9 cellular contexts compared by ENCODE assay signal in genomic region chrX:153984351-153985178, GRCh38. TPM values are rescaled to one million over a fixed set of nuclear protein-coding genes. Genes with fewer than 3 reads are reported as not detected.
DNase-seq lines count a peak whose midpoint lies in the region; ATAC-seq, FAIRE-seq and TF ChIP-seq lines count a peak whose summit lies in the region.
"Had no signal": no experiment of that assay in that cellular context is flagged by ENCODE, and none has a peak within 500 bp of the region (broad histone marks: within the 10 kb centered on the region; RNA-seq: fewer than 3 reads in every experiment).

No MANE protein-coding gene starts in this region.

- TF ChIP-seq POLR2A in HepG2 (IDR thresholded peaks at IDR 0.05; ENCODE audit: insufficient read depth in 1 of 2, low read depth in 2 of 2, low read length in 2 of 2) (no peak), right lobe of liver (IDR thresholded peaks at IDR 0.05) (no peak), uterus (IDR thresholded peaks at IDR 0.05) (no peak), esophagus muscularis mucosa (IDR thresholded peaks at IDR 0.05; ENCODE audit: low read depth) (no peak)

- no peaks in the 10 kb centered on the region for H3K79me2 ChIP-seq in HepG2 (ENCODE audit: insufficient read depth, low read length)

- 53% methylated on average over 20 of the region's 20 CpGs for WGBS in liver
- WGBS in HepG2 (ENCODE audit: low lambda C conversion rate) = 96% methylated on average over 5 of the region's 20 CpGs
- WGBS in right lobe of liver (ENCODE audit: insufficient coverage, low coverage, low lambda C conversion rate, missing lambda C conversion rate) = 53% methylated on average over 9 of the region's 20 CpGs
- WGBS in esophagus muscularis mucosa = 82% methylated on average over 19 of the region's 20 CpGs

- no peaks in the 10 kb centered on the region for H3K36me3 ChIP-seq in liver (ENCODE audit: control insufficient read depth in 4 of 4, insufficient read depth in 3 of 4, low read depth in 1 of 4, low read length in 3 of 4)
- H3K36me3 ChIP-seq in HepG2 (replicated peaks in 1 of 2; ENCODE audit: control insufficient read depth in 1 of 2, insufficient read depth in 2 of 2, low read length in 2 of 2) = no peaks in the 10 kb centered on the region
- H3K36me3 ChIP-seq in right lobe of liver = no peaks in the 10 kb centered on the region
- no peaks in the 10 kb centered on the region for H3K36me3 ChIP-seq in uterus
- H3K36me3 ChIP-seq in esophagus muscularis mucosa = peaks cover 0 to 3% (median 2%) of the 10 kb centered on the region in 4 donors

- H3K27me3 ChIP-seq in liver (ENCODE audit: control insufficient read depth in 4 of 4, insufficient read depth in 4 of 4, low read length in 3 of 4) (peaks cover 0 to 3% (median 0%) of the 10 kb centered on the region in 4 donors), HepG2 (ENCODE audit: control insufficient read depth in 1 of 2, insufficient read depth in 2 of 2, low read length in 2 of 2) (no peaks in the 10 kb centered on the region), right lobe of liver (no peaks in the 10 kb centered on the region), uterus (no peaks in the 10 kb centered on the region), esophagus muscularis mucosa (no peaks in the 10 kb centered on the region)

- H3K27ac ChIP-seq in liver (ENCODE audit: low read depth in 1 of 2, low read length in 2 of 2) = peak overlapping the region; percentile 72 to 90
- H3K27ac ChIP-seq in HepG2 (ENCODE audit: extremely low read length, insufficient read depth, low read length) = no peak overlapping the region
- peak overlapping the region; percentile 59 to 87 (median 64) for H3K27ac ChIP-seq in right lobe of liver
- peak overlapping the region; percentile 64 to 80 for H3K27ac ChIP-seq in uterus
- H3K27ac ChIP-seq in esophagus muscularis mucosa (replicated peaks in 1 of 4) = peak overlapping the region in 2 of 4 donors; percentile 75

- H3K36me3 Mint-ChIP-seq in activated CD8-positive, alpha-beta T cell treated with anti-CD3 and anti-CD28 coated beads, Interleukin-2, amount 10 ng/mL, durations not matched to agents 7 days and 5 days (ENCODE audit: low read depth) = peaks cover 6% of the 10 kb centered on the region

- H3K9me3 Mint-ChIP-seq in activated CD8-positive, alpha-beta T cell treated with anti-CD3 and anti-CD28 coated beads, Interleukin-2, amount 10 ng/mL, durations not matched to agents 7 days and 5 days (ENCODE audit: insufficient read depth) = no peaks in the 10 kb centered on the region

- no peak for TF ChIP-seq EP300 in HepG2 (IDR thresholded peaks at IDR 0.05; ENCODE audit: low read depth in 2 of 2, low read length in 2 of 2)
- no peak for TF ChIP-seq EP300 in HepG2 (CRISPR knock-in tag; IDR thresholded peaks at IDR 0.05; ENCODE audit: borderline replicate concordance)
- no peak for TF ChIP-seq EP300 in esophagus muscularis mucosa (IDR thresholded peaks at IDR 0.05)

- TF ChIP-seq RAD21 in liver (IDR thresholded peaks at IDR 0.05) = no peak
- no peak for TF ChIP-seq RAD21 in HepG2 (CRISPR knock-in tag; IDR thresholded peaks at IDR 0.05)

- TF ChIP-seq CTCF in liver (IDR thresholded peaks at IDR 0.05; ENCODE audit: low read depth, low read length, missing input control) = no peak
- no peak for TF ChIP-seq CTCF in HepG2 (CRISPR knock-in tag; IDR thresholded peaks at IDR 0.05)
- no peak for TF ChIP-seq CTCF in right lobe of liver (IDR thresholded peaks at IDR 0.05)
- no peak for TF ChIP-seq CTCF in uterus (IDR thresholded peaks at IDR 0.05)
- TF ChIP-seq CTCF in esophagus muscularis mucosa (IDR thresholded peaks at IDR 0.05) = no peak

- in situ Hi-C loops in HepG2 (cut with HindIII; ENCODE audit: extremely low pct_ligation_motif_present, low pct_unique_long_range_greater_than_20kb) = no loop called here

- POLR2A ChIA-PET in HepG2 (lab: Yijun Ruan, JAX) = interaction anchor here (1.4 kb wide), 1 partner anchor 10 kb away, joined by 4 read pairs; no protein-coding TSS in a partner anchor
- POLR2A ChIA-PET in activated CD8-positive, alpha-beta T cell treated with anti-CD3 and anti-CD28 coated beads, Interleukin-2, amount 10 ng/mL, durations not matched to agents 7 days and 5 days (lab: Charles Lee) = interaction anchor here (0.8 to 7.6 kb wide), 4 partner anchors 14 to 35 kb away, joined by 3 to 117 read pairs (median 10); partner anchors contain the start of genes HCFC1, IRAK1 and TMEM187

- H3K4me3 Mint-ChIP-seq in activated CD8-positive, alpha-beta T cell treated with anti-CD3 and anti-CD28 coated beads, Interleukin-2, amount 10 ng/mL, durations not matched to agents 7 days and 5 days = peak overlapping the region; percentile 77

- DNase-seq in HepG2 (ENCODE audit: low spot score) = no peak
- peak; percentile 63 for DNase-seq in activated CD8-positive, alpha-beta T cell treated with anti-CD3 and anti-CD28 coated beads, Interleukin-2, amount 10 ng/mL, durations not matched to agents 7 days and 5 days
- peak in 1 of 3 donors; percentile 80 for DNase-seq in right lobe of liver
- no peak for DNase-seq in uterus
- no peak for DNase-seq in esophagus muscularis mucosa (ENCODE audit: extremely low spot score)
- no peak for DNase-seq in activated gamma-delta T cell treated with Interleukin-2 at 50 U/mL for 16 hours
- DNase-seq: Karpas-422 had no signal

- no TSS peak for BruUV-seq in HepG2 (replicated peaks; lab: Mats Ljungman, UMichigan)

- H3K4me3 ChIP-seq in liver (ENCODE audit: low read depth in 1 of 3, low read length in 3 of 3) = no peak overlapping the region
- no peak overlapping the region for H3K4me3 ChIP-seq in HepG2 (replicated peaks in 1 of 3; ENCODE audit: insufficient read depth in 1 of 3, low read depth in 2 of 3, low read length in 3 of 3)
- H3K4me3 ChIP-seq in right lobe of liver = no peak overlapping the region
- H3K4me3 ChIP-seq in uterus = no peak overlapping the region
- H3K4me3 ChIP-seq in esophagus muscularis mucosa = no peak overlapping the region

- no peaks in the 10 kb centered on the region for H4K20me1 ChIP-seq in HepG2 (ENCODE audit: insufficient read depth, low read length)

- intact Hi-C loops in HepG2 (cut with micrococcal nuclease; ENCODE audit: unreplicated experiment) = no loop called here
- intact Hi-C loops in right lobe of liver (cut with DNase I) = no loop called here
- intact Hi-C loops in uterus (cut with DNase I; ENCODE audit: low total_unique reads) = no loop called here
- intact Hi-C loops in esophagus muscularis mucosa (cut with DNase I) = no loop called here

- H2AFZ ChIP-seq in HepG2 (ENCODE audit: low read length) = no peak overlapping the region

- no peak for ATAC-seq in HepG2
- peak; percentile 34 for ATAC-seq in activated CD8-positive, alpha-beta T cell treated with anti-CD3 and anti-CD28 coated beads, Interleukin-2, amount 10 ng/mL, durations not matched to agents 7 days and 5 days
- peak; percentile 1 to 54 (median 17) for ATAC-seq in right lobe of liver
- ATAC-seq in GM18907 (IDR thresholded peaks at IDR 0.05; ENCODE audit: unreplicated experiment) = no peak

- H3K4me1 ChIP-seq in liver (ENCODE audit: control insufficient read depth in 4 of 4, insufficient read depth in 4 of 4, low read length in 3 of 4) (peaks cover 8 to 12% (median 11%) of the 10 kb centered on the region in 4 donors), HepG2 (ENCODE audit: insufficient read depth, low read length) (peaks cover 20% of the 10 kb centered on the region), right lobe of liver (peaks cover 0 to 14% (median 4%) of the 10 kb centered on the region in 4 donors), uterus (no peaks in the 10 kb centered on the region), esophagus muscularis mucosa (peaks cover 4 to 10% (median 8%) of the 10 kb centered on the region in 4 donors)

- no peaks in the 10 kb centered on the region for H3K9me3 ChIP-seq in liver (ENCODE audit: control insufficient read depth in 4 of 4, low read length in 3 of 4)
- no peaks in the 10 kb centered on the region for H3K9me3 ChIP-seq in HepG2 (ENCODE audit: low read length)
- H3K9me3 ChIP-seq in right lobe of liver = no peaks in the 10 kb centered on the region
- no peaks in the 10 kb centered on the region for H3K9me3 ChIP-seq in uterus
- H3K9me3 ChIP-seq in esophagus muscularis mucosa = no peaks in the 10 kb centered on the region

- H3K4me1 Mint-ChIP-seq in activated CD8-positive, alpha-beta T cell treated with anti-CD3 and anti-CD28 coated beads, Interleukin-2, amount 10 ng/mL, durations not matched to agents 7 days and 5 days (ENCODE audit: low read depth) = peaks cover 67% of the 10 kb centered on the region

- no peak overlapping the region for H3K4me2 ChIP-seq in HepG2 (ENCODE audit: low read depth, low read length)

- no peak overlapping the region for H3K9ac ChIP-seq in liver (ENCODE audit: low read depth in 1 of 2, low read length in 2 of 2)
- no peak overlapping the region for H3K9ac ChIP-seq in HepG2 (ENCODE audit: insufficient read depth, low read depth, low read length)

- FAIRE-seq in HepG2 (lab: Jason Lieb, UNC) = no peak

- CTCF ChIA-PET in HepG2 (lab: Yijun Ruan, JAX; ENCODE audit: low intra/inter-chr PET ratio, low total read pairs) = no interaction called here
- CTCF ChIA-PET in activated CD8-positive, alpha-beta T cell treated with anti-CD3 and anti-CD28 coated beads, Interleukin-2, amount 10 ng/mL, durations not matched to agents 7 days and 5 days (lab: Charles Lee) = interaction anchor here (1.7 kb wide), 1 partner anchor 14 kb away, joined by 5 read pairs; the partner anchor contains the start of gene HCFC1

- H3K27me3 Mint-ChIP-seq in activated CD8-positive, alpha-beta T cell treated with anti-CD3 and anti-CD28 coated beads, Interleukin-2, amount 10 ng/mL, durations not matched to agents 7 days and 5 days (ENCODE audit: low read depth) = no peaks in the 10 kb centered on the region

- H3K27ac Mint-ChIP-seq in activated CD8-positive, alpha-beta T cell treated with anti-CD3 and anti-CD28 coated beads, Interleukin-2, amount 10 ng/mL, durations not matched to agents 7 days and 5 days = peak overlapping the region; percentile 92

RNA-seq across cellular contexts. Expression of gene TMEM187, which starts 12.0 kb away (rescaled TPM):
- total RNA-seq in liver (1 to 10 TPM; 2.9 TPM), HepG2 (2016; rRNA removed; fragmentation: Illumina TruSeq; extraction: Trizol) (1.7 and 2.2 TPM in 2 replicates), right lobe of liver (10 to 100 TPM in 1 of 6 experiments, 1 to 10 TPM in 5; 3.8 to 10.3 (median 5.9) TPM), uterus (1 to 10 TPM in 3 of 4 donors, not detected in 1; 2.5 to 9.6 (median 6.2) TPM), esophagus muscularis mucosa (1 to 10 TPM; 3.6 to 6.9 (median 6.1) TPM)
- polyA plus RNA-seq in liver (1 to 10 TPM; 5.3 to 5.8 TPM), HepG2 (2011; rRNA removed) (6.2 and 6.7 TPM in 2 replicates)
- total RNA-seq in HepG2 (2016; cell fraction: cytosol; rRNA removed; fragmentation: Illumina TruSeq; extraction: Trizol; ENCODE audit: low read depth) = 0.40 and 0.53 TPM in 2 replicates
- total RNA-seq in HepG2 (2016; cell fraction: insoluble cytoplasmic fraction; rRNA removed; fragmentation: Illumina TruSeq; extraction: Trizol) = 2.0 and 3.2 TPM in 2 replicates
- 1.1 and 1.3 TPM in 2 replicates for total RNA-seq in HepG2 (2016; cell fraction: membrane; rRNA removed; fragmentation: Illumina TruSeq; extraction: Trizol)
- 2.5 and 3.6 TPM in 2 replicates for total RNA-seq in HepG2 (2016; cell fraction: nucleus; rRNA removed; fragmentation: Illumina TruSeq; extraction: Trizol)
- polyA plus RNA-seq in HepG2 (2011; cell fraction: cytosol; rRNA removed) = 7.0 and 11.0 TPM in 2 replicates
- polyA plus RNA-seq in HepG2 (2011; cell fraction: nucleus; rRNA removed) = 4.7 and 4.8 TPM in 2 replicates
- polyA plus RNA-seq in HepG2 (2012) = 5.0 and 5.4 TPM in 2 replicates
- 0.63 and 0.91 TPM in 2 replicates for polyA plus RNA-seq in HepG2 (2016; cell fraction: cytosol; fragmentation: Illumina TruSeq; extraction: Trizol; ENCODE audit: low read depth)
- polyA plus RNA-seq in HepG2 (2016; cell fraction: insoluble cytoplasmic fraction; fragmentation: Illumina TruSeq; extraction: Trizol; ENCODE audit: low read depth) = 1.3 and 2.0 TPM in 2 replicates
- polyA plus RNA-seq in HepG2 (2016; cell fraction: membrane; fragmentation: Illumina TruSeq; extraction: Trizol; ENCODE audit: low read depth) = 0.69 and 1.2 TPM in 2 replicates
- 3.0 and 3.8 TPM in 2 replicates for polyA plus RNA-seq in HepG2 (2016; cell fraction: nucleus; fragmentation: Illumina TruSeq; extraction: Trizol; ENCODE audit: insufficient read depth, low read depth)
- polyA minus RNA-seq in HepG2 (2011; rRNA and poly(A)+ RNA removed; ENCODE audit: low replicate concordance) = 9.2 and 13.1 TPM in 2 replicates
- 3.5 and 3.7 TPM in 2 replicates for polyA minus RNA-seq in HepG2 (2011; cell fraction: cytosol; rRNA and poly(A)+ RNA removed)
- 1.4 and 3.5 TPM in 2 replicates for polyA minus RNA-seq in HepG2 (2011; cell fraction: nucleus; rRNA and poly(A)+ RNA removed)
- total RNA-seq in activated CD8-positive, alpha-beta T cell treated with anti-CD3 and anti-CD28 coated beads, Interleukin-2, amount 10 ng/mL, durations not matched to agents 7 days and 5 days = 1 to 10 TPM; 5.9 to 6.2 TPM

RNA-seq across cellular contexts. Expression of gene HCFC1, which starts 12.9 kb away (rescaled TPM):
- total RNA-seq in liver (10 to 100 TPM; 15.6 to 26.9 TPM), HepG2 (2016; rRNA removed; fragmentation: Illumina TruSeq; extraction: Trizol) (17.8 and 24.0 TPM in 2 replicates), right lobe of liver (10 to 100 TPM; 15.2 to 32.5 (median 19.7) TPM), uterus (10 to 100 TPM; 20.9 to 65.7 (median 37.3) TPM), esophagus muscularis mucosa (100 to 1,000 TPM in 1 of 4 donors, 10 to 100 TPM in 3; 50.7 to 102 (median 60.8) TPM)
- polyA plus RNA-seq in liver (10 to 100 TPM in 1 of 2 donors, 1 to 10 TPM in 1; 7.9 to 12.1 TPM), HepG2 (2011; rRNA removed) (5.8 TPM in 2 replicates)
- 3.1 and 3.2 TPM in 2 replicates for total RNA-seq in HepG2 (2016; cell fraction: cytosol; rRNA removed; fragmentation: Illumina TruSeq; extraction: Trizol; ENCODE audit: low read depth)
- total RNA-seq in HepG2 (2016; cell fraction: insoluble cytoplasmic fraction; rRNA removed; fragmentation: Illumina TruSeq; extraction: Trizol) = 18.3 and 20.3 TPM in 2 replicates
- total RNA-seq in HepG2 (2016; cell fraction: membrane; rRNA removed; fragmentation: Illumina TruSeq; extraction: Trizol) = 11.9 and 12.8 TPM in 2 replicates
- 17.9 and 21.9 TPM in 2 replicates for total RNA-seq in HepG2 (2016; cell fraction: nucleus; rRNA removed; fragmentation: Illumina TruSeq; extraction: Trizol)
- 4.6 and 5.7 TPM in 2 replicates for polyA plus RNA-seq in HepG2 (2011; cell fraction: cytosol; rRNA removed)
- polyA plus RNA-seq in HepG2 (2011; cell fraction: nucleus; rRNA removed) = 27.7 and 34.4 TPM in 2 replicates
- polyA plus RNA-seq in HepG2 (2012) = 18.3 and 21.2 TPM in 2 replicates
- 2.2 and 2.6 TPM in 2 replicates for polyA plus RNA-seq in HepG2 (2016; cell fraction: cytosol; fragmentation: Illumina TruSeq; extraction: Trizol; ENCODE audit: low read depth)
- 32.5 and 46.4 TPM in 2 replicates for polyA plus RNA-seq in HepG2 (2016; cell fraction: insoluble cytoplasmic fraction; fragmentation: Illumina TruSeq; extraction: Trizol; ENCODE audit: low read depth)
- 7.0 and 9.4 TPM in 2 replicates for polyA plus RNA-seq in HepG2 (2016; cell fraction: membrane; fragmentation: Illumina TruSeq; extraction: Trizol; ENCODE audit: low read depth)
- polyA plus RNA-seq in HepG2 (2016; cell fraction: nucleus; fragmentation: Illumina TruSeq; extraction: Trizol; ENCODE audit: insufficient read depth, low read depth) = 60.1 and 68.4 TPM in 2 replicates
- polyA minus RNA-seq in HepG2 (2011; rRNA and poly(A)+ RNA removed; ENCODE audit: low replicate concordance) = 16.9 and 25.4 TPM in 2 replicates
- polyA minus RNA-seq in HepG2 (2011; cell fraction: cytosol; rRNA and poly(A)+ RNA removed) = 17.9 and 19.6 TPM in 2 replicates
- polyA minus RNA-seq in HepG2 (2011; cell fraction: nucleus; rRNA and poly(A)+ RNA removed) = 10.3 and 14.4 TPM in 2 replicates
- total RNA-seq in activated CD8-positive, alpha-beta T cell treated with anti-CD3 and anti-CD28 coated beads, Interleukin-2, amount 10 ng/mL, durations not matched to agents 7 days and 5 days = 100 to 1,000 TPM; 141 to 146 TPM

RNA-seq across cellular contexts. Expression of gene IRAK1, which starts 35.1 kb away (rescaled TPM):
- total RNA-seq in liver (10 to 100 TPM; 17.6 to 35.6 TPM), HepG2 (2016; rRNA removed; fragmentation: Illumina TruSeq; extraction: Trizol) (69.8 and 77.3 TPM in 2 replicates), right lobe of liver (10 to 100 TPM; 27.4 to 77.7 (median 41.4) TPM), uterus (10 to 100 TPM in 3 of 4 donors, 1 to 10 TPM in 1; 9.7 to 52.6 (median 35.8) TPM), esophagus muscularis mucosa (10 to 100 TPM; 50.5 to 74.9 (median 67.6) TPM)
- polyA plus RNA-seq in liver (10 to 100 TPM; 19.1 to 55.8 TPM), HepG2 (2011; rRNA removed) (57.7 and 83.5 TPM in 2 replicates)
- 104 and 121 TPM in 2 replicates for total RNA-seq in HepG2 (2016; cell fraction: cytosol; rRNA removed; fragmentation: Illumina TruSeq; extraction: Trizol; ENCODE audit: low read depth)
- 57.7 and 81.1 TPM in 2 replicates for total RNA-seq in HepG2 (2016; cell fraction: insoluble cytoplasmic fraction; rRNA removed; fragmentation: Illumina TruSeq; extraction: Trizol)
- total RNA-seq in HepG2 (2016; cell fraction: membrane; rRNA removed; fragmentation: Illumina TruSeq; extraction: Trizol) = 244 and 255 TPM in 2 replicates
- total RNA-seq in HepG2 (2016; cell fraction: nucleus; rRNA removed; fragmentation: Illumina TruSeq; extraction: Trizol) = 35.1 and 36.4 TPM in 2 replicates
- polyA plus RNA-seq in HepG2 (2011; cell fraction: cytosol; rRNA removed) = 47.6 and 67.3 TPM in 2 replicates
- polyA plus RNA-seq in HepG2 (2011; cell fraction: nucleus; rRNA removed) = 59.5 and 63.5 TPM in 2 replicates
- polyA plus RNA-seq in HepG2 (2012) = 65.5 and 87.1 TPM in 2 replicates
- 148 and 150 TPM in 2 replicates for polyA plus RNA-seq in HepG2 (2016; cell fraction: cytosol; fragmentation: Illumina TruSeq; extraction: Trizol; ENCODE audit: low read depth)
- 80.3 and 99.3 TPM in 2 replicates for polyA plus RNA-seq in HepG2 (2016; cell fraction: insoluble cytoplasmic fraction; fragmentation: Illumina TruSeq; extraction: Trizol; ENCODE audit: low read depth)
- 244 and 277 TPM in 2 replicates for polyA plus RNA-seq in HepG2 (2016; cell fraction: membrane; fragmentation: Illumina TruSeq; extraction: Trizol; ENCODE audit: low read depth)
- 93.5 and 94.6 TPM in 2 replicates for polyA plus RNA-seq in HepG2 (2016; cell fraction: nucleus; fragmentation: Illumina TruSeq; extraction: Trizol; ENCODE audit: insufficient read depth, low read depth)
- 195 and 354 TPM in 2 replicates for polyA minus RNA-seq in HepG2 (2011; rRNA and poly(A)+ RNA removed; ENCODE audit: low replicate concordance)
- 79.8 and 83.1 TPM in 2 replicates for polyA minus RNA-seq in HepG2 (2011; cell fraction: cytosol; rRNA and poly(A)+ RNA removed)
- polyA minus RNA-seq in HepG2 (2011; cell fraction: nucleus; rRNA and poly(A)+ RNA removed) = 16.6 and 21.8 TPM in 2 replicates
- total RNA-seq in activated CD8-positive, alpha-beta T cell treated with anti-CD3 and anti-CD28 coated beads, Interleukin-2, amount 10 ng/mL, durations not matched to agents 7 days and 5 days = 100 to 1,000 TPM; 164 to 165 TPM

RNA-seq across cellular contexts. Expression of gene RENBP, which starts 40.1 kb away (rescaled TPM):
- 1 to 10 TPM; 7.5 to 7.9 TPM for total RNA-seq in liver
- polyA plus RNA-seq in liver = 1 to 10 TPM; 1.0 to 6.4 TPM
- 0.77 and 1.4 TPM in 2 replicates for total RNA-seq in HepG2 (2016; rRNA removed; fragmentation: Illumina TruSeq; extraction: Trizol)
- not detected in 2 replicates for total RNA-seq in HepG2 (2016; cell fraction: cytosol; rRNA removed; fragmentation: Illumina TruSeq; extraction: Trizol; ENCODE audit: low read depth)
- total RNA-seq in HepG2 (2016; cell fraction: insoluble cytoplasmic fraction; rRNA removed; fragmentation: Illumina TruSeq; extraction: Trizol) = 0.48 and 1.3 TPM in 2 replicates
- 0.31 and 0.34 TPM in 2 replicates for total RNA-seq in HepG2 (2016; cell fraction: membrane; rRNA removed; fragmentation: Illumina TruSeq; extraction: Trizol)
- total RNA-seq in HepG2 (2016; cell fraction: nucleus; rRNA removed; fragmentation: Illumina TruSeq; extraction: Trizol) = 0.78 and 1.4 TPM in 2 replicates
- 2.0 and 2.6 TPM in 2 replicates for polyA plus RNA-seq in HepG2 (2011; rRNA removed)
- 2.7 and 3.2 TPM in 2 replicates for polyA plus RNA-seq in HepG2 (2011; cell fraction: cytosol; rRNA removed)
- 7.0 and 9.2 TPM in 2 replicates for polyA plus RNA-seq in HepG2 (2011; cell fraction: nucleus; rRNA removed)
- 1.5 and 2.1 TPM in 2 replicates for polyA plus RNA-seq in HepG2 (2012)
- 0.29 and 0.48 TPM in 2 replicates for polyA plus RNA-seq in HepG2 (2016; cell fraction: cytosol; fragmentation: Illumina TruSeq; extraction: Trizol; ENCODE audit: low read depth)
- 0.72 and 1.8 TPM in 2 replicates for polyA plus RNA-seq in HepG2 (2016; cell fraction: insoluble cytoplasmic fraction; fragmentation: Illumina TruSeq; extraction: Trizol; ENCODE audit: low read depth)
- polyA plus RNA-seq in HepG2 (2016; cell fraction: membrane; fragmentation: Illumina TruSeq; extraction: Trizol; ENCODE audit: low read depth) = 0.16 and 0.45 TPM in 2 replicates
- 0.89 and 1.6 TPM in 2 replicates for polyA plus RNA-seq in HepG2 (2016; cell fraction: nucleus; fragmentation: Illumina TruSeq; extraction: Trizol; ENCODE audit: insufficient read depth, low read depth)
- polyA minus RNA-seq in HepG2 (2011; rRNA and poly(A)+ RNA removed; ENCODE audit: low replicate concordance) = 3.3 TPM in 1 of 2 replicates, not detected in the other
- polyA minus RNA-seq in HepG2 (2011; cell fraction: cytosol; rRNA and poly(A)+ RNA removed) = 0.53 and 1.5 TPM in 2 replicates
- polyA minus RNA-seq in HepG2 (2011; cell fraction: nucleus; rRNA and poly(A)+ RNA removed) = 1.6 and 1.7 TPM in 2 replicates
- total RNA-seq in activated CD8-positive, alpha-beta T cell treated with anti-CD3 and anti-CD28 coated beads, Interleukin-2, amount 10 ng/mL, durations not matched to agents 7 days and 5 days = 10 to 100 TPM; 12.1 to 13.6 TPM
- total RNA-seq in right lobe of liver = 1 to 10 TPM; 2.2 to 9.1 (median 5.2) TPM
- 1 to 10 TPM in 3 of 4 donors, under 1 TPM in 1; 0.77 to 5.9 (median 2.6) TPM for total RNA-seq in uterus
- total RNA-seq in esophagus muscularis mucosa = 10 to 100 TPM in 1 of 4 donors, 1 to 10 TPM in 3; 8.0 to 12.6 (median 9.1) TPM

RNA-seq across cellular contexts. Expression of gene NAA10, which starts 49.7 kb away (rescaled TPM):
- total RNA-seq in liver = 10 to 100 TPM; 20.5 to 30.6 TPM
- 10 to 100 TPM; 58.2 to 58.8 TPM for polyA plus RNA-seq in liver
- total RNA-seq in HepG2 (2016; rRNA removed; fragmentation: Illumina TruSeq; extraction: Trizol) = 51.1 and 51.7 TPM in 2 replicates
- total RNA-seq in HepG2 (2016; cell fraction: cytosol; rRNA removed; fragmentation: Illumina TruSeq; extraction: Trizol; ENCODE audit: low read depth) = 55.8 and 62.5 TPM in 2 replicates
- 47.6 and 50.9 TPM in 2 replicates for total RNA-seq in HepG2 (2016; cell fraction: insoluble cytoplasmic fraction; rRNA removed; fragmentation: Illumina TruSeq; extraction: Trizol)
- total RNA-seq in HepG2 (2016; cell fraction: membrane; rRNA removed; fragmentation: Illumina TruSeq; extraction: Trizol) = 52.1 and 59.2 TPM in 2 replicates
- total RNA-seq in HepG2 (2016; cell fraction: nucleus; rRNA removed; fragmentation: Illumina TruSeq; extraction: Trizol) = 27.3 and 30.2 TPM in 2 replicates
- polyA plus RNA-seq in HepG2 (2011; rRNA removed) = 49.1 and 49.2 TPM in 2 replicates
- 61.9 and 80.7 TPM in 2 replicates for polyA plus RNA-seq in HepG2 (2011; cell fraction: cytosol; rRNA removed)
- 84.9 and 98.2 TPM in 2 replicates for polyA plus RNA-seq in HepG2 (2011; cell fraction: nucleus; rRNA removed)
- polyA plus RNA-seq in HepG2 (2012) = 45.4 and 52.3 TPM in 2 replicates
- polyA plus RNA-seq in HepG2 (2016; cell fraction: cytosol; fragmentation: Illumina TruSeq; extraction: Trizol; ENCODE audit: low read depth) = 168 and 195 TPM in 2 replicates
- polyA plus RNA-seq in HepG2 (2016; cell fraction: insoluble cytoplasmic fraction; fragmentation: Illumina TruSeq; extraction: Trizol; ENCODE audit: low read depth) = 99.2 and 109 TPM in 2 replicates
- 92.8 and 108 TPM in 2 replicates for polyA plus RNA-seq in HepG2 (2016; cell fraction: membrane; fragmentation: Illumina TruSeq; extraction: Trizol; ENCODE audit: low read depth)
- polyA plus RNA-seq in HepG2 (2016; cell fraction: nucleus; fragmentation: Illumina TruSeq; extraction: Trizol; ENCODE audit: insufficient read depth, low read depth) = 92.2 and 97.8 TPM in 2 replicates
- 30.3 and 98.8 TPM in 2 replicates for polyA minus RNA-seq in HepG2 (2011; rRNA and poly(A)+ RNA removed; ENCODE audit: low replicate concordance)
- 14.6 and 17.3 TPM in 2 replicates for polyA minus RNA-seq in HepG2 (2011; cell fraction: cytosol; rRNA and poly(A)+ RNA removed)
- 23.7 and 25.0 TPM in 2 replicates for polyA minus RNA-seq in HepG2 (2011; cell fraction: nucleus; rRNA and poly(A)+ RNA removed)
- 100 to 1,000 TPM in 1 of 2 experiments, 10 to 100 TPM in 1; 98.9 to 106 TPM for total RNA-seq in activated CD8-positive, alpha-beta T cell treated with anti-CD3 and anti-CD28 coated beads, Interleukin-2, amount 10 ng/mL, durations not matched to agents 7 days and 5 days
- total RNA-seq in right lobe of liver = 10 to 100 TPM; 36.1 to 56.2 (median 39.7) TPM
- total RNA-seq in uterus = 100 to 1,000 TPM in 2 of 4 donors, 10 to 100 TPM in 2; 37.9 to 198 (median 109) TPM
- total RNA-seq in esophagus muscularis mucosa = 100 to 1,000 TPM in 2 of 4 donors, 10 to 100 TPM in 2; 89.3 to 106 (median 95.4) TPM

Comparison
In these comparisons a context has a peak if more than half of its experiments do, and no peak if none do; other contexts are left out.
1. ATAC-seq: peak in activated CD8-positive, alpha-beta T cell treated with anti-CD3 and anti-CD28 coated beads, Interleukin-2, amount 10 ng/mL, durations not matched to agents 7 days and 5 days (single experiment) and right lobe of liver (4 of 4); none in HepG2 (single experiment) and GM18907 (single experiment).